1 cellular context compared by ENCODE assay signal in the genomic region with DNA sequence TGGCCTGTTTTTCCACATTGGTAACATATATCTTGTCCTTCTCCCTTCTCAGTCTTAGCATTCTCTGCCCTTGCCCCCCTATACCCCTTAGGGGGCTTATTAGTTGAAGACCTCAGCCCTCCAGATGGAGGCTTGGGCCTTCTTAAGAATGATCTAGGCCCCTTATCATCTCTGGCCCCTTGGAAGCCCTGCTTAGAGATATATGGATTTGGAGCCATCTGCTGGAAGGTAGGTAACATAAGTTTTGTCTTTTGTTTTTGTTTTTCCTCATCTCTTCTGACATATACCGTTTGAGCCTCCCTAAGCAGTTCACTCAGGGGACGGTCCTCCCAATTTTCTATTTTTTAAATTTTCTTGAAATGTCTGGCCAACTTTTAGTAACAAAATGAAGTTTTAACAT.
TF ChIP-seq lines count a peak whose summit lies in the region.

No MANE protein-coding gene starts in this region.

TF ChIP-seq in WTC11, 78 proteins besides CTCF, POLR2A, EP300 and RAD21 (continued from another document):
- TF ChIP-seq ZSCAN18 (CRISPR knock-in tag; IDR thresholded peaks at IDR 0.05) (no peak), ESRRA (CRISPR knock-in tag; IDR thresholded peaks at IDR 0.05; ENCODE audit: borderline replicate concordance) (no peak)
TF ChIP-seq in WTC11: peak in this region for 0.
